Comparison of ENCODE assay signal across 8 cellular contexts in the genomic region with DNA sequence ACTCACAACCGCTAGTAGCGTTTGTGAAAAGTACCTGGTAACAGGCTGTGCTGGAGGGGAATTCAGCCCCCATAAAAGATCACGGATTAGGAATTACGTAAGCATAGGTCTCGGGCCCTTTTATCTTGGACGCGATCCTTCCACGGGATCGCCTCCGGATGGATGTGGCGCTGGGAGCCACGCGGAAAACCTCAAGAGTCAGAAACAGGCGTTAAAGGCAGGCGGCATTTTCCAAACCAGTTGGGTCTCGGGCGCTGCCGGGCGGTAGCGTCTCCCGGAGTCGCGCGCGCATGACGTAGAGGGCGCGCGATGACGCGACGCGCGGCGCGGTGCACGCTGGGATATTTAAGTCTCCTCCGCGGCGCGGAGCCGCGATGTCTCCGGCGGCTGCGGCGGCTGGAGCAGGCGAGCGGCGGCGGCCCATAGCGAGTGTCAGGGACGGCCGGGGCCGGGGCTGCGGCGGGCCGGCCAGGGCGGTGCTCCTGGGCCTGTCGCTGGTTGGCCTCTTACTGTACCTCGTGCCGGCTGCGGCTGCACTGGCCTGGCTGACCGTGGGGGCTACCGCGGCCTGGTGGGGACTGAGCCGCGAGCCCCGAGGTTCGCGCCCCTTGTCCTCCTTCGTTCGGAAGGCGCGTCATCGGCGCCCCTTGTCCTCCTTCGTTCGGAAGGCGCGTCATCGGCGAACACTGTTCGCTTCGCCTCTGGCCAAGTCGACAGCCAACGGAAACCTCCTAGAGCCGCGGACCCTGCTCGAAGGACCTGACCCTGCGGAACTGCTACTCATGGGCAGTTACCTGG.
DNase-seq lines count a peak whose midpoint lies in the region; ATAC-seq lines count a peak whose summit lies in the region.

POM121 (plus strand) TSS at position 348 of the 798 bp plus-strand sequence; CDS start at position 375, 27 bp downstream.

- DNase-seq in Ammon's horn (ENCODE audit: low spot score) (peak; percentile 86), NCI-H510A treated with DMSO at 0.1 percent for 48 hours (lab: John Stamatoyannopoulos, UW) (peak; percentile 28), left kidney (ENCODE audit: low read depth, low spot score) (peak; percentile 95)
- peak; percentile 74 to 82 for DNase-seq in activated CD4-positive, alpha-beta T cell treated with anti-CD3 and anti-CD28 coated beads for 4 hours
- peak; percentile 83 for DNase-seq in stimulated activated CD4-positive, alpha-beta T cell treated with anti-CD3 and anti-CD28 coated beads, Interleukin-1b, Interleukin-23, amount 100 ng/mL, for 48 hours

- ATAC-seq in GM19043 (IDR thresholded peaks at IDR 0.05; ENCODE audit: low read depth, unreplicated experiment) (peak; percentile 86), HG03354 (IDR thresholded peaks at IDR 0.05; ENCODE audit: poor library complexity, severe bottlenecking, unreplicated experiment) (peak; percentile 82)

- H3K27ac ChIP-seq in cingulate gyrus (ENCODE audit: low read depth, low read length): peak within 1 kb of the TSS; percentile 96

Comparison
In these comparisons a context has a peak if more than half of its experiments do, and no peak if none do; other contexts are left out.
1. Peak in every context shown above with its lines: DNase-seq, ATAC-seq and H3K27ac ChIP-seq.
2. DNase-seq: peak in every context shown above with its lines; median percentile 95 in left kidney; 86 in Ammon's horn; 83 in stimulated activated CD4-positive, alpha-beta T cell treated with anti-CD3 and anti-CD28 coated beads, Interleukin-1b, Interleukin-23, amount 100 ng/mL, for 48 hours; 78 in activated CD4-positive, alpha-beta T cell treated with anti-CD3 and anti-CD28 coated beads for 4 hours; 28 in NCI-H510A treated with DMSO at 0.1 percent for 48 hours.